Comparison of ENCODE assay signal across 8 cellular contexts in the genomic region with DNA sequence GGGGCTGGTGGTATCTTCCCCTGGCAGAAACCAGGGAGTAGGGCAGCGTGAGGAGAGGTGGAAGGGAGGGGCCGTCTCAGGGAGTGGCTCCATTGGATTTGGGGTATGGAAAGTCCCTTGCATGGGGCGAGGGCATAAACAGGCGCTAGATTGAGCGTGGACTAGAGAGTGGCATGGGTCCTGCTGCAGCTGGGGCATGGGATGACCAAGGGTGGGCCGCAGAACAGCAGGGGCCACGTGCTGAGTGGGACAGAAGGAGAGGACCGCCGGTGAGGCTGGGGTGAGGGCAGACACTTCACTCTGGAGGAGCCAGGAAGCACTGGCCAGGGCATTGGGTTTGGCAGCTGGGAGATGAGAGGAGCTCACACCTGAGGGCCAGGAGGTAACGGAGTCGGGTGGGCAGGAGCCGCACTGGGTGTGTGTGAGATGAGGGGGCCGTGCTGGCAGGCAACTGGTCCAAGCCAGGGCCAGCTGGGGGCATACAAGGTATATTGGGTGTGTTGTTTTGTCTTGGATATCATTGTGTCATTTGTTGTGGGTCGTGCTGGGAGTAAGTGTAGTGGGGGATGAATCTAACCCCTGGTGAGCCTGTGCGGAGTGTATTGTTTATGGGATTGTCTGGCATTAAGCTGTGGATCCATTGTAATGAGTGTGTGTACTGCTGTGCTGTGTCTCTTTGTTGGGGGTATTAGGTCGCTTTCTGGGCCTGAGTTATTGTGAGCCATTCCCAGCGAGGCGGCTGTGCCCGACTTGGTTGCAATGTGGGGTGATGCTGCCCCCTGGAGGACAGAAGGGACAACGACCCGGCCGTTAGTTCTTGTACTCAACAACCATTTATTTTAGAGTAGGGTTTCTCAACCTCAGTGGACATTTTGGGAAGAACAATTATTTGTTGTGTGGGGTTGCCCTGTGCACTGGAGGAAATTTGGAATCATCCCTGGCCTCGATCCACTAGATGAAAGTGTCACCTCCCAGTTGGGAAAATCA.
A peak's percentile ranks its signal among the peaks of the same experiment; 100 is the strongest.
DNase-seq lines count a peak whose midpoint lies in the region; ATAC-seq, FAIRE-seq and TF ChIP-seq lines count a peak whose summit lies in the region.
"Not testable (repeated sequence)": the region's sequence is repeated elsewhere in the genome, so short reads cannot be mapped to it uniquely, and the experiment has no call there.

No MANE protein-coding gene starts in this region.

- not testable (repeated sequence) for H3K27me3 ChIP-seq in esophagus muscularis mucosa; aorta (ENCODE audit: control insufficient read depth in 1 of 2, insufficient read depth in 2 of 2, low read length in 1 of 2)

- intact Hi-C loops in esophagus muscularis mucosa (cut with DNase I); aorta (cut with DNase I): not testable (repeated sequence)

- H3K27ac ChIP-seq in esophagus muscularis mucosa (replicated peaks in 1 of 4); aorta (ENCODE audit: low read depth in 1 of 2, low read length in 2 of 2): not testable (repeated sequence)

- not testable (repeated sequence) for H3K36me3 ChIP-seq in esophagus muscularis mucosa; aorta (ENCODE audit: control insufficient read depth in 1 of 2, insufficient read depth in 2 of 2, low read length in 1 of 2)

- H3K27me3 Mint-ChIP-seq in activated T-helper 17 cell treated with anti-CD3 and anti-CD28 coated beads, Interleukin-2, amount 50 U/mL, for 72 hours; natural killer cell treated with Interleukin-12 subunit alpha and Interleukin-12 subunit beta and Interleukin-15 and Interleukin-18, amount 100 ng/mL, for 72 hours: not testable (repeated sequence)

- H3K4me3 ChIP-seq in esophagus muscularis mucosa; aorta (ENCODE audit: low read length in 2 of 2): not testable (repeated sequence)

- not testable (repeated sequence) for H3K36me3 Mint-ChIP-seq in activated T-helper 17 cell treated with anti-CD3 and anti-CD28 coated beads, Interleukin-2, amount 50 U/mL, for 72 hours (ENCODE audit: low read depth); natural killer cell treated with Interleukin-12 subunit alpha and Interleukin-12 subunit beta and Interleukin-15 and Interleukin-18, amount 100 ng/mL, for 72 hours

- H3K27ac Mint-ChIP-seq in activated T-helper 17 cell treated with anti-CD3 and anti-CD28 coated beads, Interleukin-2, amount 50 U/mL, for 72 hours; natural killer cell treated with Interleukin-12 subunit alpha and Interleukin-12 subunit beta and Interleukin-15 and Interleukin-18, amount 100 ng/mL, for 72 hours: not testable (repeated sequence)

- not testable (repeated sequence) for H3K4me1 ChIP-seq in esophagus muscularis mucosa; aorta (ENCODE audit: control insufficient read depth in 1 of 2, insufficient read depth in 2 of 2, low read length in 2 of 2)

- peak in 2 of 3 experiments; percentile 24 to 31 for TF ChIP-seq CTCF in esophagus muscularis mucosa (IDR thresholded peaks at IDR 0.05)

- H3K9me3 ChIP-seq in esophagus muscularis mucosa; aorta (ENCODE audit: control insufficient read depth, low read length): not testable (repeated sequence)

- ATAC-seq in GM21515 (IDR thresholded peaks at IDR 0.05; ENCODE audit: unreplicated experiment): peak; percentile 63
- peak; percentile 80 for ATAC-seq in activated T-helper 17 cell treated with anti-CD3 and anti-CD28 coated beads, Interleukin-2, amount 50 U/mL, for 72 hours (replicated peaks)
- ATAC-seq in natural killer cell treated with Interleukin-12 subunit alpha and Interleukin-12 subunit beta and Interleukin-15 and Interleukin-18, amount 100 ng/mL, for 72 hours: peak; percentile 54 to 69
- ATAC-seq in aorta (ENCODE audit: low FRiP score): peak; percentile 46

- not testable (repeated sequence) for DNase-seq in RCC 7860 (ENCODE audit: low spot score); esophagus muscularis mucosa (ENCODE audit: extremely low spot score); aorta
- peak; percentile 56 to 58 for DNase-seq in activated CD4-positive, alpha-beta T cell treated with anti-CD3 and anti-CD28 coated beads, Interleukin-2, amount 50 U/mL, for 4 hours
- DNase-seq in natural killer cell treated with Interleukin-12 subunit alpha and Interleukin-12 subunit beta and Interleukin-15 and Interleukin-18, amount 100 ng/mL, for 72 hours (ENCODE audit: low spot score): peak; percentile 71
- peak; percentile 7 to 39 (median 27) for DNase-seq in stimulated activated CD4-positive, alpha-beta T cell treated with anti-CD3 and anti-CD28 coated beads, TNF-alpha, amount 100 ng/mL, for 48 hours (ENCODE audit: low read depth in 3 of 3)

- WGBS in esophagus muscularis mucosa: 20% methylated on average over 6 of the region's 23 CpGs
- 8 to 20% methylated on average over 5 to 8 of the region's 23 CpGs for WGBS in aorta, 2 donors

- not testable (repeated sequence) for H3K4me1 Mint-ChIP-seq in activated T-helper 17 cell treated with anti-CD3 and anti-CD28 coated beads, Interleukin-2, amount 50 U/mL, for 72 hours; natural killer cell treated with Interleukin-12 subunit alpha and Interleukin-12 subunit beta and Interleukin-15 and Interleukin-18, amount 100 ng/mL, for 72 hours (ENCODE audit: low read depth in 2 of 2)

- H3K9me3 Mint-ChIP-seq in activated T-helper 17 cell treated with anti-CD3 and anti-CD28 coated beads, Interleukin-2, amount 50 U/mL, for 72 hours; natural killer cell treated with Interleukin-12 subunit alpha and Interleukin-12 subunit beta and Interleukin-15 and Interleukin-18, amount 100 ng/mL, for 72 hours: not testable (repeated sequence)

- not testable (repeated sequence) for TF ChIP-seq EP300 in esophagus muscularis mucosa (IDR thresholded peaks at IDR 0.05)

- TF ChIP-seq POLR2A in esophagus muscularis mucosa (IDR thresholded peaks at IDR 0.05; ENCODE audit: low read depth): not testable (repeated sequence)

- H3K4me3 Mint-ChIP-seq in activated T-helper 17 cell treated with anti-CD3 and anti-CD28 coated beads, Interleukin-2, amount 50 U/mL, for 72 hours; natural killer cell treated with Interleukin-12 subunit alpha and Interleukin-12 subunit beta and Interleukin-15 and Interleukin-18, amount 100 ng/mL, for 72 hours: not testable (repeated sequence)

- peak; percentile 10 for FAIRE-seq in RCC 7860 (lab: Jason Lieb, UNC)
